ENCODE assay signal across 22 cellular contexts in the genomic region with DNA sequence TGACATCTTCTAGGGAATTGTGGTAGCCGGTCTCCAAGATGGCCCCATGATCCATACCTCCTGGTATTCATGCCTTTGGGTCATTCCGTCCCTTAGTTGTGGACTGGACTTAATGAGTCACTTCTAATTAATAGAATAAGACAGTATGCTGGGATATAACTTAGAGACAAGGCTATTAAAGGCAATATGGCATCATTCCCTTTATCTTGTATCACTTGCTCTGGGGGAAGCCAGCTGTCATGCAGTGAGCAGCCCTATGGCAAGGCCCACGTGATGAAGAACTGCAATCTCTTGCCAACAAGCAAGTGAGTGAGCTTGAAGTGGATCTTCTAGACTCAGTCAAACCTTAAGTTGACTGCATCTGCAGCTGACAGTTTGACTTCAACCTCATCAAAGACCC.
"Had no signal": no experiment of that assay in that cellular context is flagged by ENCODE, and none has a peak within 500 bp of the region (broad histone marks: within the 10 kb centered on the region; RNA-seq: fewer than 3 reads in every experiment).

No MANE protein-coding gene starts in this region.

- H3K9me3 ChIP-seq: colonic mucosa, esophagus muscularis mucosa, left lung, testis had no signal

- H3K27me3 ChIP-seq: colonic mucosa, dorsolateral prefrontal cortex, esophagus muscularis mucosa, left lung, testis had no signal

- H3K36me3 ChIP-seq: colonic mucosa, esophagus muscularis mucosa, left lung had no signal

- H3K4me3 ChIP-seq: colonic mucosa, dorsolateral prefrontal cortex, esophagus muscularis mucosa, left lung, testis had no signal

- H3K27ac ChIP-seq: dorsolateral prefrontal cortex, esophagus muscularis mucosa, left lung, testis had no signal

- H3K27ac Mint-ChIP-seq: activated B cell treated with CpG ODN at 0.5 μM for 24 hours; activated CD4-positive, alpha-beta memory T cell treated with anti-CD3 and anti-CD28 coated beads for 36 hours; activated naive CD4-positive, alpha-beta T cell treated with anti-CD3 and anti-CD28 coated beads for 36 hours; activated naive CD8-positive, alpha-beta T cell treated with anti-CD3 and anti-CD28 coated beads, Interleukin-2, amount 10 ng/mL, durations not matched to agents 7 days and 5 days; effector memory CD8-positive, alpha-beta T cell; natural killer cell; stimulated activated naive B cell treated with anti-CD40 and anti-IgM and Interleukin-4, amounts not matched to agents 10 μg/mL and 1 μg/mL and 100 μg/mL, for 72 hours; type B pancreatic cell had no signal

- H3K4me1 Mint-ChIP-seq: activated B cell treated with CpG ODN at 0.5 μM for 24 hours; natural killer cell; stimulated activated naive B cell treated with anti-CD40 and anti-IgM and Interleukin-4, amounts not matched to agents 10 μg/mL and 1 μg/mL and 100 μg/mL, for 72 hours had no signal

- H3K4me1 ChIP-seq: colonic mucosa, esophagus muscularis mucosa, left lung, testis had no signal

- H3K4me3 Mint-ChIP-seq: activated B cell treated with CpG ODN at 0.5 μM for 24 hours; activated CD4-positive, alpha-beta memory T cell treated with anti-CD3 and anti-CD28 coated beads for 36 hours; activated naive CD4-positive, alpha-beta T cell treated with anti-CD3 and anti-CD28 coated beads for 36 hours; activated naive CD8-positive, alpha-beta T cell treated with anti-CD3 and anti-CD28 coated beads, Interleukin-2, amount 10 ng/mL, durations not matched to agents 7 days and 5 days; effector memory CD8-positive, alpha-beta T cell; natural killer cell; stimulated activated naive B cell treated with anti-CD40 and anti-IgM and Interleukin-4, amounts not matched to agents 10 μg/mL and 1 μg/mL and 100 μg/mL, for 72 hours; type B pancreatic cell had no signal

- H3K36me3 Mint-ChIP-seq: activated CD4-positive, alpha-beta memory T cell treated with anti-CD3 and anti-CD28 coated beads for 36 hours; activated naive CD8-positive, alpha-beta T cell treated with anti-CD3 and anti-CD28 coated beads, Interleukin-2, amount 10 ng/mL, durations not matched to agents 7 days and 5 days; natural killer cell; stimulated activated naive B cell treated with anti-CD40 and anti-IgM and Interleukin-4, amounts not matched to agents 10 μg/mL and 1 μg/mL and 100 μg/mL, for 72 hours; type B pancreatic cell had no signal

- ATAC-seq: effector memory CD8-positive, alpha-beta T cell; left lung; natural killer cell; sciatic nerve; stimulated activated naive B cell treated with anti-CD40 and anti-IgM and Interleukin-4, amounts not matched to agents 10 μg/mL and 1 μg/mL and 100 μg/mL, for 72 hours had no signal

- H3K27me3 Mint-ChIP-seq: activated CD4-positive, alpha-beta memory T cell treated with anti-CD3 and anti-CD28 coated beads for 36 hours; type B pancreatic cell had no signal

- DNase-seq: activated B cell treated with CpG ODN at 0.5 μM for 24 hours; activated CD4-positive, alpha-beta memory T cell treated with anti-CD3 and anti-CD28 coated beads for 36 hours; activated CD4-positive, alpha-beta T cell treated with anti-CD3 and anti-CD28 coated beads for 4 hours; activated naive CD4-positive, alpha-beta T cell treated with anti-CD3 and anti-CD28 coated beads for 36 hours; activated naive CD8-positive, alpha-beta T cell treated with anti-CD3 and anti-CD28 coated beads, Interleukin-2, amount 10 ng/mL, durations not matched to agents 7 days and 5 days; activated T-cell treated with anti-CD3 and anti-CD28 coated beads, Interleukin-2, amount 50 U/mL, for 48 hours; amniotic stem cell; colonic mucosa; dorsolateral prefrontal cortex; effector memory CD8-positive, alpha-beta T cell; glutamatergic neuron; hippocampal formation; kidney glomerular epithelial cell; left lung; natural killer cell; stimulated activated CD4-positive, alpha-beta T cell treated with anti-CD3 and anti-CD28 coated beads, Interleukin-2, amount 100 ng/mL, for 48 hours; stimulated activated CD8-positive, alpha-beta memory T cell treated with anti-CD3 and anti-CD28 coated beads, Interleukin-4, amount 100 ng/mL, for 48 hours; stimulated activated naive B cell treated with anti-CD40 and anti-IgM and Interleukin-4, amounts not matched to agents 10 μg/mL and 1 μg/mL and 100 μg/mL, for 72 hours; testis had no signal

- H3K9me3 Mint-ChIP-seq: activated B cell treated with CpG ODN at 0.5 μM for 24 hours; activated CD4-positive, alpha-beta memory T cell treated with anti-CD3 and anti-CD28 coated beads for 36 hours; activated naive CD4-positive, alpha-beta T cell treated with anti-CD3 and anti-CD28 coated beads for 36 hours; activated naive CD8-positive, alpha-beta T cell treated with anti-CD3 and anti-CD28 coated beads, Interleukin-2, amount 10 ng/mL, durations not matched to agents 7 days and 5 days; effector memory CD8-positive, alpha-beta T cell; natural killer cell; stimulated activated naive B cell treated with anti-CD40 and anti-IgM and Interleukin-4, amounts not matched to agents 10 μg/mL and 1 μg/mL and 100 μg/mL, for 72 hours; type B pancreatic cell had no signal
